ENCODE assay signal across 12 cellular contexts in genomic region chr17:78338860-78339259, GRCh38. TPM values are rescaled to one million over a fixed set of nuclear protein-coding genes. Genes with fewer than 3 reads are reported as not detected.
DNase-seq lines count a peak whose midpoint lies in the region; ATAC-seq, FAIRE-seq and TF ChIP-seq lines count a peak whose summit lies in the region.
"Had no signal": no experiment of that assay in that cellular context is flagged by ENCODE, and none has a peak within 500 bp of the region (broad histone marks: within the 10 kb centered on the region; RNA-seq: fewer than 3 reads in every experiment).

No MANE protein-coding gene starts in this region.

- in situ Hi-C loops in gastrocnemius medialis (cut with MboI; ENCODE audit: low sequenced_read_pairs in 4 of 4): no loop called here

- H3K9me3 ChIP-seq in keratinocyte (ENCODE audit: control insufficient read depth, low read depth, low read length): no peaks in the 10 kb centered on the region
- no peaks in the 10 kb centered on the region for H3K9me3 ChIP-seq in gastrocnemius medialis
- H3K9me3 ChIP-seq in neural progenitor cell (ENCODE audit: low read depth): no peaks in the 10 kb centered on the region
- H3K9me3 ChIP-seq: psoas muscle, testis had no signal

- ATAC-seq in gastrocnemius medialis: no peak
- ATAC-seq: psoas muscle had no signal

- H3K36me3 Mint-ChIP-seq in Calu3 (ENCODE audit: insufficient read depth, unreplicated experiment): peaks cover 43% of the 10 kb centered on the region
- no peaks in the 10 kb centered on the region for H3K36me3 Mint-ChIP-seq in neural progenitor cell

- POLR2A ChIA-PET in RWPE1 (lab: Yijun Ruan, JAX; ENCODE audit: low non-redundant PET): interaction anchor here (0.7 kb wide), 1 partner anchor 736 kb away, joined by 3 read pairs; no protein-coding TSS in a partner anchor

- CTCF ChIA-PET in Calu3 (lab: Charles Lee): interaction anchor here (0.6 to 1.6 kb wide), 4 partner anchors 22 to 203 kb away, joined by 3 to 8 read pairs (median 5); no protein-coding TSS in a partner anchor
- CTCF ChIA-PET in RWPE1 (lab: Yijun Ruan, JAX): interaction anchor here (0.6 to 0.7 kb wide), 2 partner anchors 22 to 49 kb away, joined by 4 read pairs; no protein-coding TSS in a partner anchor

- H3K4me1 ChIP-seq in ACC112 (ENCODE audit: control insufficient read depth, insufficient read depth, low read length, unreplicated experiment) (peaks cover 51% of the 10 kb centered on the region), keratinocyte (ENCODE audit: control insufficient read depth, extremely low read depth, insufficient read depth, low read length) (peaks cover 66% of the 10 kb centered on the region), gastrocnemius medialis (peaks cover 22 to 24% of the 10 kb centered on the region in 2 donors), neural progenitor cell (peaks cover 14% of the 10 kb centered on the region)

- H3K4me1 Mint-ChIP-seq in Calu3 (ENCODE audit: low read depth, unreplicated experiment): peaks cover 73% of the 10 kb centered on the region
- peaks cover 27% of the 10 kb centered on the region for H3K4me1 Mint-ChIP-seq in neural progenitor cell

- no peaks in the 10 kb centered on the region for H3K79me2 ChIP-seq in ACC112 (ENCODE audit: control insufficient read depth, insufficient read depth, low read length, unreplicated experiment)
- H3K79me2 ChIP-seq in keratinocyte (ENCODE audit: control insufficient read depth, insufficient read depth, low read length): no peaks in the 10 kb centered on the region
- H3K79me2 ChIP-seq in neural progenitor cell (ENCODE audit: low read depth): no peaks in the 10 kb centered on the region

- BruUV-seq in Calu3 (replicated peaks; lab: Mats Ljungman, UMichigan): no TSS peak

- peaks cover 25% of the 10 kb centered on the region for H3F3A ChIP-seq in neural progenitor cell (ENCODE audit: low read depth)

- H3K36me3 ChIP-seq in ACC112 (ENCODE audit: insufficient read depth, low read length) (no peaks in the 10 kb centered on the region), keratinocyte (ENCODE audit: control insufficient read depth in 2 of 2, extremely low read depth in 1 of 2, insufficient read depth in 2 of 2, low read length in 2 of 2) (no peaks in the 10 kb centered on the region), gastrocnemius medialis (no peaks in the 10 kb centered on the region), neural progenitor cell (no peaks in the 10 kb centered on the region)

- H3K27me3 Mint-ChIP-seq in Calu3 (ENCODE audit: unreplicated experiment) (no peaks in the 10 kb centered on the region), neural progenitor cell (ENCODE audit: insufficient read depth, low read depth) (peaks cover 17% of the 10 kb centered on the region)

- no peak for TF ChIP-seq CTCF in Calu3 (IDR thresholded peaks at IDR 0.05; ENCODE audit: unreplicated experiment)
- TF ChIP-seq CTCF in RWPE1 (conservative IDR thresholded peaks at IDR 0.05; ENCODE audit: low read depth): no peak
- TF ChIP-seq CTCF in keratinocyte (optimal IDR thresholded peaks at IDR 0.05 in 1 of 3, IDR thresholded peaks at IDR 0.05 in 1 of 3, conservative IDR thresholded peaks at IDR 0.05 in 1 of 3; ENCODE audit: extremely low read depth in 1 of 3, insufficient read depth in 2 of 3, low read length in 3 of 3): no peak
- no peak for TF ChIP-seq CTCF in gastrocnemius medialis (IDR thresholded peaks at IDR 0.05 in 4 of 5, conservative IDR thresholded peaks at IDR 0.05 in 1 of 5)
- TF ChIP-seq CTCF in neural progenitor cell (IDR thresholded peaks at IDR 0.05): no peak

- H3K4me3 ChIP-seq in ACC112 (ENCODE audit: low read depth, low read length) (no peak overlapping the region), keratinocyte (ENCODE audit: control insufficient read depth in 2 of 3, extremely low read depth in 1 of 3, insufficient read depth in 2 of 3, low read depth in 1 of 3, low read length in 3 of 3) (no peak overlapping the region), gastrocnemius medialis (no peak overlapping the region), neural progenitor cell (no peak overlapping the region)
- H3K4me3 ChIP-seq: psoas muscle, testis had no signal

- intact Hi-C loops in Calu3 (cut with micrococcal nuclease; ENCODE audit: unreplicated experiment) (loop anchor here (2.0 kb wide), 1 partner anchor 22 kb away; no protein-coding TSS in a partner anchor), gastrocnemius medialis (cut with DNase I; ENCODE audit: low total_unique reads) (no loop called here)

- H3K27me3 ChIP-seq in ACC112 (ENCODE audit: insufficient read depth, low read length) (no peaks in the 10 kb centered on the region), keratinocyte (ENCODE audit: control insufficient read depth, extremely low read depth, insufficient read depth, low read length) (no peaks in the 10 kb centered on the region), gastrocnemius medialis (no peaks in the 10 kb centered on the region), neural progenitor cell (peaks cover 43% of the 10 kb centered on the region)
- H3K27me3 ChIP-seq: testis had no signal

- dilution Hi-C loops in keratinocyte (cut with MboI; ENCODE audit: extremely low pct_ligation_motif_present, low sequenced_read_pairs): no loop called here

- H4K20me1 ChIP-seq in keratinocyte (ENCODE audit: control insufficient read depth, extremely low read depth, insufficient read depth, low read length) (no peaks in the 10 kb centered on the region), neural progenitor cell (ENCODE audit: low read depth) (no peaks in the 10 kb centered on the region)

- H3K9ac ChIP-seq in keratinocyte (ENCODE audit: control insufficient read depth, extremely low read depth, insufficient read depth, low read length) (peak overlapping the region; percentile 46), neural progenitor cell (no peak overlapping the region)

- peak overlapping the region; percentile 60 for H3K4me3 Mint-ChIP-seq in Calu3 (ENCODE audit: low read depth, unreplicated experiment)
- H3K4me3 Mint-ChIP-seq in neural progenitor cell: no peak overlapping the region

- H3K9me1 ChIP-seq in keratinocyte (ENCODE audit: control insufficient read depth, extremely low read depth, insufficient read depth, low read length): no peaks in the 10 kb centered on the region

- H3K9me3 Mint-ChIP-seq in Calu3 (ENCODE audit: low read depth, unreplicated experiment) (no peaks in the 10 kb centered on the region), neural progenitor cell (no peaks in the 10 kb centered on the region)

- H2AFZ ChIP-seq in ACC112 (ENCODE audit: low read length, unreplicated experiment) (no peak overlapping the region), keratinocyte (ENCODE audit: control insufficient read depth, low read length) (no peak overlapping the region), neural progenitor cell (replicated peaks) (no peak overlapping the region)

- FAIRE-seq in keratinocyte (lab: Jason Lieb, UNC): peak; percentile 71

- peak overlapping the region; percentile 98 for H3K27ac Mint-ChIP-seq in Calu3 (ENCODE audit: unreplicated experiment)
- no peak overlapping the region for H3K27ac Mint-ChIP-seq in neural progenitor cell

- H3K4me2 ChIP-seq in keratinocyte (ENCODE audit: control insufficient read depth, extremely low read depth, insufficient read depth, low read depth, low read length): peak overlapping the region; percentile 72
- H3K4me2 ChIP-seq in neural progenitor cell: no peak overlapping the region

- TF ChIP-seq POLR2A in gastrocnemius medialis (IDR thresholded peaks at IDR 0.05): no peak

- DNase-seq in Calu3 (peak; percentile 79), RWPE1 (ENCODE audit: low spot score) (peak; percentile 63), keratinocyte (ENCODE audit: low read depth, low spot score) (no peak), NOMO-1 treated with dmso at 0.1 percent for 144 hours (lab: John Stamatoyannopoulos, UW; ENCODE audit: unreplicated experiment) (no peak), gastrocnemius medialis (no peak), neural progenitor cell (ENCODE audit: low spot score) (no peak)
- no peak for DNase-seq in activated CD8-positive, alpha-beta memory T cell treated with anti-CD3 and anti-CD28 coated beads, Interleukin-2, amount 50 U/mL, for 4 hours
- DNase-seq: NCI-H187 treated with DMSO at 0.1 percent for 48 hours; psoas muscle; stimulated activated CD4-positive, alpha-beta T cell treated with anti-CD3 and anti-CD28 coated beads, Interleukin-4, amount 100 ng/mL, for 4 hours; testis had no signal

- H3K27ac ChIP-seq in ACC112 (ENCODE audit: low read depth, low read length): peak overlapping the region; percentile 99
- no peak overlapping the region for H3K27ac ChIP-seq in RWPE1
- H3K27ac ChIP-seq in keratinocyte (ENCODE audit: control insufficient read depth, insufficient read depth, low read length): peak overlapping the region; percentile 76
- no peak overlapping the region for H3K27ac ChIP-seq in gastrocnemius medialis
- H3K27ac ChIP-seq in neural progenitor cell: no peak overlapping the region
- H3K27ac ChIP-seq: psoas muscle, testis had no signal

RNA-seq across cellular contexts. Expression of gene SOCS3, which starts 21.0 kb away (rescaled TPM):
- total RNA-seq in Calu3 (2022) (39.5 and 51.6 TPM in 2 replicates), gastrocnemius medialis (10 to 100 TPM in 3 of 4 donors, 1 to 10 TPM in 1; 4.5 to 44.2 (median 16.4) TPM), neural progenitor cell (ENCODE audit: low replicate concordance) (7.5 and 16.7 TPM in 2 replicates)
- 2.7 to 16.5 TPM (median 9.4 TPM) in 3 replicates for polyA plus RNA-seq in keratinocyte
- 0.62 TPM for polyA plus RNA-seq in keratinocyte (2011; ENCODE audit: low read depth)
- polyA plus RNA-seq in keratinocyte (2011; cell fraction: cytosol; rRNA removed): 5.3 and 9.8 TPM in 2 replicates
- 42.9 and 46.8 TPM in 2 replicates for polyA plus RNA-seq in keratinocyte (2011; cell fraction: nucleus; rRNA removed)
- 1.8 and 2.4 TPM in 2 replicates for polyA plus RNA-seq in keratinocyte (2012; ENCODE audit: low replicate concordance)
- 2.3 to 8.1 TPM (median 4.7 TPM) in 3 replicates for polyA minus RNA-seq in keratinocyte
- 13.0 TPM for polyA minus RNA-seq in keratinocyte (2011; cell fraction: cytosol; rRNA and poly(A)+ RNA removed)
- 28.2 and 31.1 TPM in 2 replicates for polyA minus RNA-seq in keratinocyte (2011; cell fraction: nucleus; rRNA and poly(A)+ RNA removed)

RNA-seq across cellular contexts. Expression of gene PGS1, which starts 39.6 kb away (rescaled TPM):
- total RNA-seq in Calu3 (2022) (39.5 and 42.6 TPM in 2 replicates), gastrocnemius medialis (10 to 100 TPM; 16.6 to 30.0 (median 21.8) TPM), neural progenitor cell (ENCODE audit: low replicate concordance) (45.2 and 65.7 TPM in 2 replicates)
- 18.4 to 21.1 TPM (median 19.6 TPM) in 3 replicates for polyA plus RNA-seq in keratinocyte
- 4.4 TPM for polyA plus RNA-seq in keratinocyte (2011; ENCODE audit: low read depth)
- 9.7 and 12.4 TPM in 2 replicates for polyA plus RNA-seq in keratinocyte (2011; cell fraction: cytosol; rRNA removed)
- polyA plus RNA-seq in keratinocyte (2011; cell fraction: nucleus; rRNA removed): 57.5 and 59.6 TPM in 2 replicates
- 13.5 TPM in 2 replicates for polyA plus RNA-seq in keratinocyte (2012; ENCODE audit: low replicate concordance)
- polyA minus RNA-seq in keratinocyte: 19.8 to 30.5 TPM (median 23.7 TPM) in 3 replicates
- 16.9 TPM for polyA minus RNA-seq in keratinocyte (2011; cell fraction: cytosol; rRNA and poly(A)+ RNA removed)
- polyA minus RNA-seq in keratinocyte (2011; cell fraction: nucleus; rRNA and poly(A)+ RNA removed): 21.7 and 29.6 TPM in 2 replicates

Comparison
In these comparisons a context has a peak if more than half of its experiments do, and no peak if none do; other contexts are left out.
1. H3K27ac ChIP-seq: peak in ACC112 (single experiment) and keratinocyte (single experiment); none in RWPE1 (single experiment), gastrocnemius medialis (0 of 4) and neural progenitor cell (single experiment).
2. DNase-seq: peak in Calu3 (single experiment) and RWPE1 (single experiment); none in keratinocyte (single experiment), NOMO-1 treated with dmso at 0.1 percent for 144 hours (single experiment), activated CD8-positive, alpha-beta memory T cell treated with anti-CD3 and anti-CD28 coated beads, Interleukin-2, amount 50 U/mL, for 4 hours (single experiment), gastrocnemius medialis (0 of 2) and neural progenitor cell (single experiment).